ENCODE assay signal across 8 cellular contexts in the genomic region with DNA sequence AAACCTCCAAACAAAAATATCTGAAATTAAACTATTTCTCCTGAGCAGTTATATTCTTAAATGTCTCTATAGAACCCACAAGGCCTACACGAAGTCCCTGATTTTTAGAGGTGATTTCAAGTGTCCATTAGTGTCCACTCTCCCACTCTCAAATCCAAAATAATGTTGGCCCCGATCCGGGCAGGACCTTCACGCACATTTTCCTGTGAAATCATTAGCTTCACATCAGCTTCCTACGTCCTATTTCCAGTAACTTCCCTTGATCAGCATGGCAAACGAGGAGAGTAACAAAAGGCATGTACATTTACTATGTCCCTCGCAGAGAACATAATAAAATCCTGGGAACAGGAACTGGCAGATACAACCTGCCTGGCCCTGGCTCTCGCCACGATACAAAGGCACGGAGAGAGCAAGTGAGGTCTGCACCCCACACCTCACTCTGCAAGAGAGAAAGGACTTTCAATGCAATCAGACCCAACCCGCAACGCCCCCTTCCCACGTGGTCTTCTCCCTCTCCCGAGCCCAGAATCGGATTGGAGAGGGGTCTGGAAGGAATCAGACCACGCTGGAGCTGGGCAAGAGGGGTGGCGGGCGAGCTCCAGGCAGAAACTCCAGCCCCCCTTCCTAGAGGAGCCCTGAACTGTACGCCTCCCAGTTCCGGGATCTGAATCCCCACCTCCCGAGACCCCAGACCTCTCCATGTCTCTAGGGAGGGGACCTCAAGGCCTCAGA. TPM values are rescaled to one million over a fixed set of nuclear protein-coding genes. Genes with fewer than 3 reads are reported as not detected.
DNase-seq lines count a peak whose midpoint lies in the region; TF ChIP-seq lines count a peak whose summit lies in the region.

No MANE protein-coding gene starts in this region.

- H3K9ac ChIP-seq in HUES64 (ENCODE audit: low read depth, low read length) (peak overlapping the region; percentile 91), parathyroid adenoma (peak overlapping the region; percentile 58)

- POLR2A ChIA-PET in BJ (lab: Charles Lee), result no interaction called here

- H3K4me3 ChIP-seq in BJ (ENCODE audit: low read depth, low read length) (peak overlapping the region; percentile 85), HUES64 (ENCODE audit: low read length) (peak overlapping the region; percentile 89), Peyer's patch (peak overlapping the region; percentile 56 to 95 (median 78)), left ventricle myocardium inferior (peak overlapping the region; percentile 88), parathyroid adenoma (ENCODE audit: low read depth, low read length) (peak overlapping the region; percentile 69), vagina (peak overlapping the region; percentile 67 to 70)

- CTCF ChIA-PET in BJ (lab: Yijun Ruan, JAX), result interaction anchor here (1.1 to 2.4 kb wide), 2 partner anchors 16 to 118 kb away, joined by 3 to 16 read pairs; no protein-coding TSS in a partner anchor

- peak overlapping the region; percentile 84 for H2AFZ ChIP-seq in parathyroid adenoma

- H3K9me3 ChIP-seq in HUES64 (ENCODE audit: insufficient read depth, low read depth, low read length) (no peaks in the 10 kb centered on the region), Peyer's patch (no peaks in the 10 kb centered on the region), left ventricle myocardium inferior (replicated peaks) (no peaks in the 10 kb centered on the region), parathyroid adenoma (ENCODE audit: control insufficient read depth, low read length) (no peaks in the 10 kb centered on the region), vagina (no peaks in the 10 kb centered on the region)

- intact Hi-C loops in left ventricle myocardium inferior (cut with micrococcal nuclease), result no loop called here
- intact Hi-C loops in vagina (cut with DNase I), result no loop called here

- H3K4me2 ChIP-seq in parathyroid adenoma (ENCODE audit: low read length), result peak overlapping the region; percentile 54

- H3K27me3 ChIP-seq in BJ (ENCODE audit: control insufficient read depth, insufficient read depth, low read length) (no peaks in the 10 kb centered on the region), HUES64 (ENCODE audit: insufficient read depth, low read length) (no peaks in the 10 kb centered on the region), Peyer's patch (no peaks in the 10 kb centered on the region), left ventricle myocardium inferior (ENCODE audit: low read depth) (no peaks in the 10 kb centered on the region), parathyroid adenoma (ENCODE audit: control insufficient read depth, insufficient read depth, low read length) (no peaks in the 10 kb centered on the region), vagina (no peaks in the 10 kb centered on the region)

- TF ChIP-seq CTCF in BJ (IDR thresholded peaks at IDR 0.05; ENCODE audit: insufficient read depth, low read depth, low read length) (no peak), Peyer's patch (IDR thresholded peaks at IDR 0.05) (no peak), left ventricle myocardium inferior (IDR thresholded peaks at IDR 0.05; ENCODE audit: borderline replicate concordance) (no peak), parathyroid adenoma (IDR thresholded peaks at IDR 0.05) (no peak), vagina (IDR thresholded peaks at IDR 0.05) (no peak)

- TF ChIP-seq POLR2A in GM19099 (IDR thresholded peaks at IDR 0.05; ENCODE audit: extremely low read depth, insufficient read length, low read depth), result peak; percentile 22
- TF ChIP-seq POLR2A in Peyer's patch (IDR thresholded peaks at IDR 0.05), result peak in 1 of 2 donors; percentile 9
- TF ChIP-seq POLR2A in vagina (IDR thresholded peaks at IDR 0.05), result no peak

- H3K27ac ChIP-seq in HUES64 (ENCODE audit: low read depth, low read length) (peak overlapping the region; percentile 87), Peyer's patch (peak overlapping the region; percentile 62 to 84 (median 79)), left ventricle myocardium inferior (replicated peaks) (peak overlapping the region; percentile 91), parathyroid adenoma (peak overlapping the region; percentile 87), vagina (peak overlapping the region; percentile 93)

- DNase-seq in BJ (ENCODE audit: low read depth) (no peak), Peyer's patch (peak; percentile 56 to 67 (median 64)), amniotic stem cell (lab: John Stamatoyannopoulos, UW) (peak; percentile 13), left ventricle myocardium inferior (peak; percentile 25), vagina (ENCODE audit: extremely low spot score in 2 of 2) (peak in 1 of 2 donors; percentile 89)

- H3K4me1 ChIP-seq in HUES64 (ENCODE audit: insufficient read depth, low read length) (peaks cover 25% of the 10 kb centered on the region), Peyer's patch (peaks cover 0 to 24% (median 0%) of the 10 kb centered on the region in 4 donors), left ventricle myocardium inferior (peaks cover 30% of the 10 kb centered on the region), parathyroid adenoma (peaks cover 5% of the 10 kb centered on the region), vagina (peaks cover 32% of the 10 kb centered on the region)

- H3K79me2 ChIP-seq in parathyroid adenoma, result peaks cover 2% of the 10 kb centered on the region

- H3K36me3 ChIP-seq in BJ (ENCODE audit: control insufficient read depth, insufficient read depth, low read length) (no peaks in the 10 kb centered on the region), HUES64 (ENCODE audit: insufficient read depth, low read length) (peaks cover 20% of the 10 kb centered on the region), Peyer's patch (no peaks in the 10 kb centered on the region), left ventricle myocardium inferior (peaks cover 4% of the 10 kb centered on the region), parathyroid adenoma (ENCODE audit: control insufficient read depth, insufficient read depth, low read length) (no peaks in the 10 kb centered on the region), vagina (no peaks in the 10 kb centered on the region)

- WGBS in HUES64, result 2% methylated on average over 21 of the region's 21 CpGs

RNA-seq across cellular contexts. Expression of a gene that starts 17.5 kb away (rescaled TPM):
- polyA plus RNA-seq in BJ (2011; rRNA removed), result not detected in 2 replicates
- polyA minus RNA-seq in BJ (2011; rRNA and poly(A)+ RNA removed), result not detected in 2 replicates
- polyA plus RNA-seq in HUES64 (2013, experiment 1 of 2), result not detected
- polyA plus RNA-seq in HUES64 (2013, experiment 2 of 2), result not detected
- total RNA-seq in Peyer's patch (100 to 1,000 TPM in 1 of 4 donors, 10 to 100 TPM in 2, 1 to 10 TPM in 1; 5.0 to 105 (median 73.9) TPM), left ventricle myocardium inferior (not detected), vagina (not detected)

RNA-seq across cellular contexts. Expression of a gene that starts 48.4 kb away (rescaled TPM):
- polyA plus RNA-seq in BJ (2011; rRNA removed), result 26.9 and 32.4 TPM in 2 replicates
- polyA minus RNA-seq in BJ (2011; rRNA and poly(A)+ RNA removed), result 58.8 and 77.3 TPM in 2 replicates
- polyA plus RNA-seq in HUES64 (2013, experiment 1 of 2), result 64.8 TPM
- polyA plus RNA-seq in HUES64 (2013, experiment 2 of 2), result 75.1 TPM
- 10 to 100 TPM; 31.7 to 71.7 (median 43.0) TPM for total RNA-seq in Peyer's patch
- 16.2 TPM for total RNA-seq in left ventricle myocardium inferior
- 44.7 TPM for total RNA-seq in vagina

RNA-seq across cellular contexts. Expression of a gene that starts 48.4 kb away (rescaled TPM):
- 13.6 and 19.3 TPM in 2 replicates for polyA plus RNA-seq in BJ (2011; rRNA removed)
- polyA minus RNA-seq in BJ (2011; rRNA and poly(A)+ RNA removed), result 16.5 and 22.5 TPM in 2 replicates
- 11.5 TPM for polyA plus RNA-seq in HUES64 (2013, experiment 1 of 2)
- 12.0 TPM for polyA plus RNA-seq in HUES64 (2013, experiment 2 of 2)
- 10 to 100 TPM; 25.7 to 80.9 (median 43.2) TPM for total RNA-seq in Peyer's patch
- 11.9 TPM for total RNA-seq in left ventricle myocardium inferior
- total RNA-seq in vagina, result 44.2 TPM
